In the genomic region with DNA sequence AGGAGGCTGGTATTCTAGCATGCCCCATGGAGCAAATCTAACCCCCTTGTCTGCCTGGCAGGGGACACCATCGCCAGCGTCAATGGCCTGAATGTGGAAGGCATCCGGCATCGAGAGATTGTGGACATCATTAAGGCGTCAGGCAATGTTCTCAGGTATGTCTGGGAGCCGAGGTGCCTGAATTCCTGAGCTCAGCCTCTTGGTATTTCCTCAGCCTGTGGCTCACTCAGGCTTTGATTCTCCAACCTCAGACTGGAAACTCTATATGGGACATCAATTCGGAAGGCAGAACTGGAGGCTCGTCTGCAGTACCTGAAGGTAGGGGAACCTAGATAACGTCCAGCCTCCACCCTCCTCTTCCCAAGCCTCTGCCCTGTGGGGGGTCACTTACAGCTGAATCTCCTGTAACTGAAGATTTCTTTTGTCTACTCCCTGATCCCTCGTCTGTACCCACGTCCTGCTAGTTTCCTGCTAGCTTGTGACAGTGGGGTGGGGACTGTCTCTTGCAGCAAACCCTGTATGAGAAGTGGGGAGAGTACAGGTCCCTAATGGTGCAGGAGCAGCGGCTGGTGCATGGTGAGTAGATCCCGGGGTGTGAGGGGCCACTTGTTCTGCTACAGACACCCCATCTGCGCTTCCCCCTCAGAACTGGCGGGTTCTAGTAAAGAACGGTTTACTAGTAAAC, we compare ENCODE assay signal across 20 cellular contexts. TPM values are rescaled to one million over a fixed set of nuclear protein-coding genes. Genes with fewer than 3 reads are reported as not detected.
DNase-seq lines count a peak whose midpoint lies in the region; ATAC-seq, FAIRE-seq and TF ChIP-seq lines count a peak whose summit lies in the region.
"Had no signal": no experiment of that assay in that cellular context is flagged by ENCODE, and none has a peak within 500 bp of the region (broad histone marks: within the 10 kb centered on the region; RNA-seq: fewer than 3 reads in every experiment).

No MANE protein-coding gene starts in this region.

- no peaks in the 10 kb centered on the region for H3K36me3 ChIP-seq in bronchial epithelial cell (ENCODE audit: control insufficient read depth, insufficient read depth, low read length)
- H3K36me3 ChIP-seq in osteoblast (ENCODE audit: insufficient read depth, low read length), result no peaks in the 10 kb centered on the region
- H3K36me3 ChIP-seq: MG63 had no signal

- no peak overlapping the region for H4K91ac ChIP-seq in H9 (ENCODE audit: insufficient read length, low read depth, low read length)

- H3K4me2 ChIP-seq in osteoblast (ENCODE audit: insufficient read depth, low read length) (no peak overlapping the region), H9 (ENCODE audit: insufficient read depth, insufficient read length, low read length) (no peak overlapping the region)
- H3K4me2 ChIP-seq: BLaER1 treated with 17β-estradiol and CSF1 and Interleukin-3, amounts not matched to agents 10 nM and 100 nM had no signal

- no peak overlapping the region for H2AFZ ChIP-seq in osteoblast (ENCODE audit: low read length)
- H2AFZ ChIP-seq in H9 (ENCODE audit: low read length), result no peak overlapping the region

- no peak overlapping the region for H2BK20ac ChIP-seq in H9 (ENCODE audit: low read depth, low read length, poor library complexity, severe bottlenecking)

- no peak for ATAC-seq in activated naive CD8-positive, alpha-beta T cell treated with anti-CD3 and anti-CD28 coated beads, Interleukin-2, amount 50 U/mL, for 24 hours
- ATAC-seq in HG02571 (IDR thresholded peaks at IDR 0.05; ENCODE audit: unreplicated experiment), result no peak
- ATAC-seq: GM12878 had no signal

- peaks cover 5% of the 10 kb centered on the region for H3K4me1 ChIP-seq in osteoblast (ENCODE audit: insufficient read depth, low read length)
- H3K4me1 ChIP-seq in H9 (ENCODE audit: insufficient read depth, low read length), result peaks cover 5% of the 10 kb centered on the region; the same call in 1 of the 2 replicates
- H3K4me1 ChIP-seq: Caco-2 had no signal

- H3K4me3 Mint-ChIP-seq in activated naive CD8-positive, alpha-beta T cell, result no peak overlapping the region
- H3K4me3 Mint-ChIP-seq in activated naive CD8-positive, alpha-beta T cell treated with anti-CD3 and anti-CD28 coated beads, Interleukin-2, amount 50 U/mL, for 24 hours, result no peak overlapping the region
- 0 out of 5 replicates have a peak overlapping the region, but pooled peaks of 1 of the 2 experiments have one; percentile 14 for H3K4me3 Mint-ChIP-seq in H9

- H3K27ac Mint-ChIP-seq in activated naive CD8-positive, alpha-beta T cell, result peak overlapping the region; percentile 58
- no peak overlapping the region for H3K27ac Mint-ChIP-seq in activated naive CD8-positive, alpha-beta T cell treated with anti-CD3 and anti-CD28 coated beads, Interleukin-2, amount 50 U/mL, for 24 hours
- no peak overlapping the region; a peak in 1 of 7 replicates for H3K27ac Mint-ChIP-seq in H9

- H3K14ac ChIP-seq in H9 (ENCODE audit: insufficient read depth, low read length), result no peak overlapping the region

- H3T11ph ChIP-seq in H9 (ENCODE audit: low read length), result no peak overlapping the region

- H2BK120ac ChIP-seq in H9 (ENCODE audit: low read depth, low read length, poor library complexity, severe bottlenecking), result no peak overlapping the region

- no peaks in the 10 kb centered on the region for H3K23me2 ChIP-seq in H9 (ENCODE audit: insufficient read length, low read depth, low read length, poor library complexity, severe bottlenecking)

- H3K79me2 ChIP-seq in osteoblast (ENCODE audit: insufficient read depth, low read length), result no peaks in the 10 kb centered on the region
- no peaks in the 10 kb centered on the region for H3K79me2 ChIP-seq in H9 (ENCODE audit: insufficient read depth, low read length)

- H4K20me1 ChIP-seq in osteoblast (ENCODE audit: insufficient read depth, low read length) (no peaks in the 10 kb centered on the region), H9 (ENCODE audit: control insufficient read depth, insufficient read depth, insufficient read length) (no peaks in the 10 kb centered on the region)

- no peak overlapping the region for H3K4ac ChIP-seq in H9 (ENCODE audit: low read depth, low read length)

- H3K27me3 ChIP-seq in bronchial epithelial cell (ENCODE audit: control insufficient read depth, insufficient read depth, low read length) (peaks cover 14% of the 10 kb centered on the region), osteoblast (ENCODE audit: insufficient read depth, low read length) (no peaks in the 10 kb centered on the region), H9 (ENCODE audit: insufficient read depth, low read length) (peaks cover 2% of the 10 kb centered on the region; the same call in 1 of the 2 replicates)
- H3K27me3 ChIP-seq: BLaER1 treated with 17β-estradiol and CSF1 and Interleukin-3, amounts not matched to agents 10 nM and 100 nM; MG63 had no signal

- no peak overlapping the region for H4K8ac ChIP-seq in H9 (replicated peaks; ENCODE audit: insufficient read length, low read depth, low read length)

- no peak for DNase-seq in activated naive CD8-positive, alpha-beta T cell treated with anti-CD3 and anti-CD28 coated beads, Interleukin-2, amount 50 U/mL, for 24 hours
- no peak for DNase-seq in bronchial epithelial cell (ENCODE audit: low read depth)
- DNase-seq in islet precursor cell, result peak; percentile 81
- DNase-seq in osteoblast (ENCODE audit: insufficient read length, low spot score, missing footprints), result peak; percentile 85
- no peak for DNase-seq in H9
- DNase-seq in NCI-H1417 treated with DMSO at 0.1 percent for 48 hours (lab: John Stamatoyannopoulos, UW), result no peak
- DNase-seq: Caco-2, DMS53, KG1, MG63, NCI-H2029, NCI-H2171 treated with DMSO at 0.1 percent for 48 hours, NCI-H510A treated with DMSO at 0.1 percent for 48 hours, SHP77 treated with DMSO at 0.1 percent for 48 hours had no signal

- TF ChIP-seq CTCF in bronchial epithelial cell (IDR thresholded peaks at IDR 0.05; ENCODE audit: insufficient read depth, low read length, severe bottlenecking), result no peak
- no peak for TF ChIP-seq CTCF in osteoblast (IDR thresholded peaks at IDR 0.05; ENCODE audit: extremely low read depth, low read depth, low read length)
- TF ChIP-seq CTCF in H9 (conservative IDR thresholded peaks at IDR 0.05), result no peak

- no peak overlapping the region for H3K18ac ChIP-seq in H9 (ENCODE audit: insufficient read length, low read depth, low read length)

- peak; percentile 50 for FAIRE-seq in bronchial epithelial cell (lab: Jason Lieb, UNC)
- FAIRE-seq: GM12878, RCC 7860 had no signal

- H3K27ac ChIP-seq in osteoblast (ENCODE audit: low read depth, low read length) (no peak overlapping the region), H9 (ENCODE audit: insufficient read length, low read depth, low read length) (no peak overlapping the region)
- H3K27ac ChIP-seq: 22Rv1; BLaER1 treated with 17β-estradiol and CSF1 and Interleukin-3, amounts not matched to agents 10 nM and 100 nM had no signal

- H2AK5ac ChIP-seq in H9 (ENCODE audit: insufficient read length, low read length), result no peak overlapping the region

- WGBS in H9 (ENCODE audit: extremely low coverage, insufficient read length, low lambda C conversion rate), result no CpG with 5 or more reads among the region's 16 CpGs

- no peak overlapping the region for H3K56ac ChIP-seq in H9 (ENCODE audit: insufficient read length, low read depth, low read length)

- H3K4me3 ChIP-seq in bronchial epithelial cell (ENCODE audit: low read depth, low read length) (no peak overlapping the region), osteoblast (ENCODE audit: insufficient read depth, low read length) (no peak overlapping the region)
- H3K4me3 ChIP-seq: BLaER1 treated with 17β-estradiol and CSF1 and Interleukin-3, amounts not matched to agents 10 nM and 100 nM; GM12878; MG63 had no signal

- H3K36me3 Mint-ChIP-seq in activated naive CD8-positive, alpha-beta T cell, result no peaks in the 10 kb centered on the region
- H3K36me3 Mint-ChIP-seq in activated naive CD8-positive, alpha-beta T cell treated with anti-CD3 and anti-CD28 coated beads, Interleukin-2, amount 50 U/mL, for 24 hours (ENCODE audit: low read depth), result peaks cover 17% of the 10 kb centered on the region
- H3K36me3 Mint-ChIP-seq in H9 (ENCODE audit: insufficient read depth in 1 of 3, low read depth in 3 of 3), result peaks cover 0 to 14% (median 10%) of the 10 kb centered on the region in 3 experiments; a peak in 3 of 7 replicates

- no peak overlapping the region for H3K23ac ChIP-seq in H9 (ENCODE audit: insufficient read length, low read depth, low read length)

- H3K9me3 ChIP-seq in osteoblast (ENCODE audit: low read depth, low read length) (no peaks in the 10 kb centered on the region), H9 (ENCODE audit: control insufficient read depth, low read depth, low read length) (no peaks in the 10 kb centered on the region)
- H3K9me3 ChIP-seq: BLaER1 treated with 17β-estradiol and CSF1 and Interleukin-3, amounts not matched to agents 10 nM and 100 nM; Caco-2; MG63 had no signal

- no peak overlapping the region for H2BK15ac ChIP-seq in H9 (ENCODE audit: low read depth, low read length)

- H3K9ac ChIP-seq in H9 (ENCODE audit: extremely low read depth, insufficient read length, low read length), result no peak overlapping the region
- H3K9ac ChIP-seq: BLaER1 treated with 17β-estradiol and CSF1 and Interleukin-3, amounts not matched to agents 10 nM and 100 nM had no signal

- H3K4me1 Mint-ChIP-seq in activated naive CD8-positive, alpha-beta T cell (ENCODE audit: low read depth), result peaks cover 7% of the 10 kb centered on the region
- peaks cover under 1% of the 10 kb centered on the region for H3K4me1 Mint-ChIP-seq in activated naive CD8-positive, alpha-beta T cell treated with anti-CD3 and anti-CD28 coated beads, Interleukin-2, amount 50 U/mL, for 24 hours
- H3K4me1 Mint-ChIP-seq in H9, result peaks cover 26 to 45% of the 10 kb centered on the region in 2 experiments

- H4K5ac ChIP-seq in H9 (ENCODE audit: insufficient read length, low read depth, low read length), result no peak overlapping the region

- no peaks in the 10 kb centered on the region for H3K27me3 Mint-ChIP-seq in activated naive CD8-positive, alpha-beta T cell
- H3K27me3 Mint-ChIP-seq in activated naive CD8-positive, alpha-beta T cell treated with anti-CD3 and anti-CD28 coated beads, Interleukin-2, amount 50 U/mL, for 24 hours, result no peaks in the 10 kb centered on the region
- peaks cover 77% of the 10 kb centered on the region for H3K27me3 Mint-ChIP-seq in H9 (ENCODE audit: low read depth)

- no peaks in the 10 kb centered on the region for H3K79me1 ChIP-seq in H9 (ENCODE audit: insufficient read depth, low read depth, low read length, poor library complexity, severe bottlenecking)

- H2BK12ac ChIP-seq in H9 (ENCODE audit: insufficient read length, low read depth, low read length), result no peak overlapping the region

- H2BK5ac ChIP-seq in H9 (ENCODE audit: insufficient read length, low read length), result no peak overlapping the region

- H3K9me3 Mint-ChIP-seq in activated naive CD8-positive, alpha-beta T cell (ENCODE audit: low read depth), result no peaks in the 10 kb centered on the region
- H3K9me3 Mint-ChIP-seq in activated naive CD8-positive, alpha-beta T cell treated with anti-CD3 and anti-CD28 coated beads, Interleukin-2, amount 50 U/mL, for 24 hours, result no peaks in the 10 kb centered on the region
- no peaks in the 10 kb centered on the region; a peak in 1 of 5 replicates for H3K9me3 Mint-ChIP-seq in H9

RNA-seq across cellular contexts. Expression of gene TAMALIN, which starts 7.0 kb away (rescaled TPM):
- total RNA-seq in bronchial epithelial cell, result under 0.01 TPM in 1 of 2 replicates, not detected in the other
- 4.7 and 6.5 TPM in 2 replicates for total RNA-seq in osteoblast
- total RNA-seq in H9 (2021), result 1.1 and 1.2 TPM in 2 replicates

RNA-seq across cellular contexts. Expression of gene NR4A1, which starts 37.5 kb away (rescaled TPM):
- total RNA-seq in bronchial epithelial cell (0.38 and 0.79 TPM in 2 replicates), osteoblast (3.3 and 3.5 TPM in 2 replicates), H9 (2021) (25.8 and 27.3 TPM in 2 replicates)

RNA-seq across cellular contexts. Expression of gene ATG101, which starts 56.0 kb away (rescaled TPM):
- total RNA-seq in bronchial epithelial cell, result 153 and 181 TPM in 2 replicates
- 49.5 and 64.4 TPM in 2 replicates for total RNA-seq in osteoblast
- 58.3 and 61.1 TPM in 2 replicates for total RNA-seq in H9 (2021)

Comparison
In these comparisons a context has a peak if more than half of its experiments do, and no peak if none do; other contexts are left out.
1. DNase-seq: peak in islet precursor cell (single experiment) and osteoblast (single experiment); none in activated naive CD8-positive, alpha-beta T cell treated with anti-CD3 and anti-CD28 coated beads, Interleukin-2, amount 50 U/mL, for 24 hours (single experiment), bronchial epithelial cell (single experiment), H9 (single experiment) and NCI-H1417 treated with DMSO at 0.1 percent for 48 hours (single experiment).